Comparison of ENCODE assay signal across 8 cellular contexts in the genomic region with DNA sequence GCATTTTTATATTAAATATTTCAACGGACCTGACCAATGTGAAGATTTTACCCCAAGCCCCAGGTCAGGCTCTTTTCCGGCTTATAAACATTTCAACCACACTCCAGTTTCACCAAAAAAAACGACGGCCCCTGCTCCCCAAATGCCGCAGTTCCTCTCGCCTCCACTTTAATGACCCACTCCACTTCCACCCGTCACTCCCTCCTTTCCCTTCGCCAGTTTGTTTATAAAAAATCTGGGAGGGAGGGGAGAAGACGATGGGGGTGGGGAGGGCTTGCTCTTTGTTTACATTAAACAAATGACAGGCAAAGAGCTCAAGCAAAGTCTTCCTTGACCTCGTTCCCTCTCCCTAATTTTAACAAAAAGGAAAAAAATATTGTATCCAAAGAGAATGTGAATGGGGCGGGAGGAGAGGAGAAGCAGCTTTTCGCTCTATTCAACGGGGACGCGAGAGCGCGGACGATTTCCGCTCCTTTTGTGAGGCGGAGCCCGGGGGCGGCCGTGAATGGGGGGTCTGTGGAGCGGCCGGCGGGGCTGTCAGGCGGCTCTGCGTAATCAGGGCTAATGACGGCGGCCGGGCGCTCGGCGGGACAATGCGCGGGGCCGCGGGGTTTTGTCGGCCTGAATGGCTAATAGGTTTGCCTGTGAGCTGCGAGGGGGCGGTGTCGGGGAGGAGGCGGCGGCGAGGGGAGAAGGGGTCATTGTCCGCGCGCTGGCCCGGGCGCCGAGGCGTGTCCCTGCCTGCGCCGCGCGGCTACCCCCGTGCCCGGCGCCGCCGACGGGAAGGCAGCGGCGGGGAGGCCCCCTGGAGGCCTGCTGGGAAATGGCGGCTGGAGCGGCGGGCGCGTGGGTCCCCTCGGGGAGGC. TPM values are rescaled to one million over a fixed set of nuclear protein-coding genes. Genes with fewer than 3 reads are reported as not detected.
DNase-seq lines count a peak whose midpoint lies in the region; ATAC-seq, FAIRE-seq and TF ChIP-seq lines count a peak whose summit lies in the region.

No MANE protein-coding gene starts in this region.

- no peak overlapping the region for H3K27ac ChIP-seq in brain microvascular endothelial cell
- no peak overlapping the region for H3K27ac ChIP-seq in kidney (ENCODE audit: low read depth in 2 of 2, low read length in 2 of 2)

- FAIRE-seq in kidney (lab: Jason Lieb, UNC): no peak

- H3K36me3 Mint-ChIP-seq in memory B cell: no peaks in the 10 kb centered on the region

- peaks cover 4% of the 10 kb centered on the region for H3K9me3 Mint-ChIP-seq in memory B cell

- H3K9ac ChIP-seq in kidney (ENCODE audit: low read length in 2 of 2): no peak overlapping the region

- H3K36me3 ChIP-seq in BJ (ENCODE audit: control insufficient read depth, insufficient read depth, low read length) (no peaks in the 10 kb centered on the region), brain microvascular endothelial cell (replicated peaks) (no peaks in the 10 kb centered on the region), kidney (ENCODE audit: control insufficient read depth in 1 of 2, insufficient read depth in 2 of 2, low read length in 2 of 2) (no peaks in the 10 kb centered on the region)

- peak overlapping the region; percentile 38 for H3K4me3 ChIP-seq in BJ (ENCODE audit: low read depth, low read length)
- H3K4me3 ChIP-seq in brain microvascular endothelial cell (ENCODE audit: low read depth, low read length): peak overlapping the region; percentile 39
- no peak overlapping the region for H3K4me3 ChIP-seq in kidney (ENCODE audit: low read length in 2 of 2)

- peak overlapping the region; percentile 51 for H3K4me3 Mint-ChIP-seq in memory B cell

- CTCF ChIA-PET in BJ (lab: Yijun Ruan, JAX): no interaction called here

- no peaks in the 10 kb centered on the region for H3K4me1 ChIP-seq in kidney (ENCODE audit: control insufficient read depth in 1 of 2, insufficient read depth in 1 of 2, low read depth in 1 of 2, low read length in 2 of 2)

- DNase-seq in BJ (ENCODE audit: low read depth): no peak
- DNase-seq in NCI-H2196 treated with DMSO at 0.1 percent for 48 hours (lab: John Stamatoyannopoulos, UW; ENCODE audit: unreplicated experiment): peak; percentile 34
- no peak for DNase-seq in brain microvascular endothelial cell
- peak in 1 of 2 donors; percentile 28 for DNase-seq in memory B cell (ENCODE audit: low spot score in 2 of 2)
- no peak for DNase-seq in HT-29 (ENCODE audit: low spot score)
- no peak for DNase-seq in kidney

- in situ Hi-C loops in brain microvascular endothelial cell (cut with HindIII; ENCODE audit: low pct_ligation_motif_present, low sequenced_read_pairs): no loop called here

- no peaks in the 10 kb centered on the region for H3K9me3 ChIP-seq in kidney (ENCODE audit: control insufficient read depth in 1 of 2, low read length in 2 of 2)

- peak; percentile 47 for ATAC-seq in GM21360 (IDR thresholded peaks at IDR 0.05; ENCODE audit: unreplicated experiment)
- peak; percentile 27 for ATAC-seq in memory B cell (ENCODE audit: low read depth)
- ATAC-seq in GM21367 (IDR thresholded peaks at IDR 0.05; ENCODE audit: unreplicated experiment): no peak

- H3K4me1 Mint-ChIP-seq in memory B cell: peaks cover 15% of the 10 kb centered on the region

- H3K27ac Mint-ChIP-seq in memory B cell: no peak overlapping the region

- H3K27me3 Mint-ChIP-seq in memory B cell: peaks cover 30% of the 10 kb centered on the region

- H3K27me3 ChIP-seq in BJ (ENCODE audit: control insufficient read depth, insufficient read depth, low read length) (peaks cover 46% of the 10 kb centered on the region), brain microvascular endothelial cell (replicated peaks) (peaks cover 67% of the 10 kb centered on the region)

- intact Hi-C loops in kidney (cut with DNase I): no loop called here

- POLR2A ChIA-PET in BJ (lab: Charles Lee): no interaction called here

- TF ChIP-seq CTCF in BJ (IDR thresholded peaks at IDR 0.05; ENCODE audit: insufficient read depth, low read depth, low read length): no peak
- peak; percentile 37 for TF ChIP-seq CTCF in brain microvascular endothelial cell (IDR thresholded peaks at IDR 0.05; ENCODE audit: low read depth, low read length, missing control alignments)
- no peak for TF ChIP-seq CTCF in kidney (IDR thresholded peaks at IDR 0.05; ENCODE audit: borderline replicate concordance, extremely low read depth, insufficient read depth)

RNA-seq across cellular contexts. Expression of a gene that starts 5.7 kb away (rescaled TPM):
- not detected in 2 replicates for polyA plus RNA-seq in BJ (2011; rRNA removed)
- not detected in 2 replicates for polyA minus RNA-seq in BJ (2011; rRNA and poly(A)+ RNA removed)
- not detected in 2 replicates for total RNA-seq in HT-29 (2014; rRNA removed; shearing (Covaris generic))
- total RNA-seq in kidney: not detected
- polyA plus RNA-seq in kidney (ENCODE audit: insufficient read depth, low read depth, low replicate concordance): not detected

RNA-seq across cellular contexts. Expression of a gene that starts 28.7 kb away (rescaled TPM):
- not detected in 2 replicates for polyA plus RNA-seq in BJ (2011; rRNA removed)
- not detected in 2 replicates for polyA minus RNA-seq in BJ (2011; rRNA and poly(A)+ RNA removed)
- total RNA-seq in HT-29 (2014; rRNA removed; shearing (Covaris generic)): not detected in 2 replicates
- not detected for total RNA-seq in kidney
- polyA plus RNA-seq in kidney (ENCODE audit: insufficient read depth, low read depth, low replicate concordance): not detected

Comparison
In these comparisons a context has a peak if more than half of its experiments do, and no peak if none do; other contexts are left out.
1. H3K4me3 ChIP-seq: peak in BJ (single experiment) and brain microvascular endothelial cell (single experiment); none in kidney (0 of 2).